In genomic region chr13:113862766-113863510, GRCh38 we compare ENCODE assay signal across 8 cellular contexts. TPM values are rescaled to one million over a fixed set of nuclear protein-coding genes. Genes with fewer than 3 reads are reported as not detected.
A peak's percentile ranks its signal among the peaks of the same experiment; 100 is the strongest.
DNase-seq lines count a peak whose midpoint lies in the region; ATAC-seq and TF ChIP-seq lines count a peak whose summit lies in the region.

No MANE protein-coding gene starts in this region.

- H3K27me3 ChIP-seq in osteoblast (ENCODE audit: insufficient read depth, low read length) (no peaks in the 10 kb centered on the region), Karpas-422 (ENCODE audit: low read length) (no peaks in the 10 kb centered on the region)

- H3K4me3 ChIP-seq in osteoblast (ENCODE audit: insufficient read depth, low read length) (peak overlapping the region; percentile 78), Karpas-422 (ENCODE audit: low read length) (no peak overlapping the region)

- H3K9me2 ChIP-seq in Karpas-422 (replicated peaks; ENCODE audit: insufficient read depth, low read length), result no peaks in the 10 kb centered on the region

- H3K9me3 Mint-ChIP-seq in activated naive CD8-positive, alpha-beta T cell (ENCODE audit: low read depth), result no peaks in the 10 kb centered on the region

- no peaks in the 10 kb centered on the region for H3K36me3 Mint-ChIP-seq in activated naive CD8-positive, alpha-beta T cell

- intact Hi-C loops in Right ventricle myocardium superior (cut with DNase I), result no loop called here

- H3K9ac ChIP-seq in ES-I3 (ENCODE audit: low read depth, low read length) (peak overlapping the region; percentile 69; the same call in 1 of the 2 replicates), Karpas-422 (ENCODE audit: low read length) (no peak overlapping the region)

- peak; percentile 41 for ATAC-seq in HG03280 (IDR thresholded peaks at IDR 0.05; ENCODE audit: unreplicated experiment)
- peak; percentile 55 for ATAC-seq in Right ventricle myocardium superior (ENCODE audit: poor library complexity)
- no peak for ATAC-seq in HG03439 (IDR thresholded peaks at IDR 0.05; ENCODE audit: unreplicated experiment)

- DNase-seq in Right ventricle myocardium superior, result peak; percentile 79
- peak; percentile 93 for DNase-seq in osteoblast (ENCODE audit: insufficient read length, low spot score, missing footprints)
- DNase-seq in Karpas-422, result no peak
- no peak for DNase-seq in putamen (ENCODE audit: low spot score)

- H3K4me1 Mint-ChIP-seq in activated naive CD8-positive, alpha-beta T cell (ENCODE audit: low read depth), result peaks cover 13% of the 10 kb centered on the region

- H3K27ac ChIP-seq in osteoblast (ENCODE audit: low read depth, low read length) (peak overlapping the region; percentile 74), Karpas-422 (ENCODE audit: low read length) (no peak overlapping the region)

- peak overlapping the region; percentile 83 for H3K4me3 Mint-ChIP-seq in activated naive CD8-positive, alpha-beta T cell

- H3K4me2 ChIP-seq in osteoblast (ENCODE audit: insufficient read depth, low read length) (peak overlapping the region; percentile 89), Karpas-422 (ENCODE audit: low read depth, low read length, poor library complexity, severe bottlenecking) (no peak overlapping the region)

- H3K4me1 ChIP-seq in ES-I3 (ENCODE audit: insufficient read depth, low read length) (peaks cover 29% of the 10 kb centered on the region), osteoblast (ENCODE audit: insufficient read depth, low read length) (peaks cover 31% of the 10 kb centered on the region), Karpas-422 (ENCODE audit: low read length) (no peaks in the 10 kb centered on the region)

- no peak for TF ChIP-seq CTCF in osteoblast (IDR thresholded peaks at IDR 0.05; ENCODE audit: extremely low read depth, low read depth, low read length)

- peaks cover 30% of the 10 kb centered on the region for H3K27me3 Mint-ChIP-seq in activated naive CD8-positive, alpha-beta T cell

- H3K36me3 ChIP-seq in ES-I3 (ENCODE audit: insufficient read depth, low read length) (no peaks in the 10 kb centered on the region), osteoblast (ENCODE audit: insufficient read depth, low read length) (peaks cover 31% of the 10 kb centered on the region), Karpas-422 (ENCODE audit: insufficient read depth, low read length) (no peaks in the 10 kb centered on the region)

- H3K9me3 ChIP-seq in ES-I3 (ENCODE audit: control insufficient read depth, insufficient read depth, low read length) (no peaks in the 10 kb centered on the region), osteoblast (ENCODE audit: low read depth, low read length) (no peaks in the 10 kb centered on the region), Karpas-422 (ENCODE audit: low read length) (peaks cover 7% of the 10 kb centered on the region; the same call in 1 of the 2 replicates)

- peaks cover 64% of the 10 kb centered on the region for H3K79me2 ChIP-seq in osteoblast (ENCODE audit: insufficient read depth, low read length)
- H3K79me2 ChIP-seq in Karpas-422 (ENCODE audit: low read length), result no peaks in the 10 kb centered on the region

- peaks cover 46% of the 10 kb centered on the region for H4K20me1 ChIP-seq in osteoblast (ENCODE audit: insufficient read depth, low read length)
- no peaks in the 10 kb centered on the region for H4K20me1 ChIP-seq in Karpas-422 (ENCODE audit: insufficient read depth, low read depth, low read length)

- H2AFZ ChIP-seq in osteoblast (ENCODE audit: low read length) (no peak overlapping the region), Karpas-422 (ENCODE audit: low read length) (no peak overlapping the region)

- H3K27ac Mint-ChIP-seq in activated naive CD8-positive, alpha-beta T cell, result no peak overlapping the region

RNA-seq across cellular contexts. Expression of gene GAS6, which starts 0.9 kb away (rescaled TPM):
- total RNA-seq in Right ventricle myocardium superior, result 181 TPM
- total RNA-seq in osteoblast, result 417 and 480 TPM in 2 replicates
- not detected in 2 replicates for total RNA-seq in Karpas-422 (2014; rRNA removed; shearing (Covaris generic); ENCODE audit: low replicate concordance)

Comparison
In these comparisons a context has a peak if more than half of its experiments do, and no peak if none do; other contexts are left out.
1. DNase-seq: peak in Right ventricle myocardium superior (single experiment) and osteoblast (single experiment); none in Karpas-422 (single experiment) and putamen (single experiment).
2. RNA of gene GAS6, which starts 0.9 kb away (total RNA-seq): 417 to 480 TPM in osteoblast and 181 TPM in Right ventricle myocardium superior (single experiment); not detected in Karpas-422; every median in the first group is over 100 times any median in the second.